27 cellular contexts compared by ENCODE assay signal in the genomic region with DNA sequence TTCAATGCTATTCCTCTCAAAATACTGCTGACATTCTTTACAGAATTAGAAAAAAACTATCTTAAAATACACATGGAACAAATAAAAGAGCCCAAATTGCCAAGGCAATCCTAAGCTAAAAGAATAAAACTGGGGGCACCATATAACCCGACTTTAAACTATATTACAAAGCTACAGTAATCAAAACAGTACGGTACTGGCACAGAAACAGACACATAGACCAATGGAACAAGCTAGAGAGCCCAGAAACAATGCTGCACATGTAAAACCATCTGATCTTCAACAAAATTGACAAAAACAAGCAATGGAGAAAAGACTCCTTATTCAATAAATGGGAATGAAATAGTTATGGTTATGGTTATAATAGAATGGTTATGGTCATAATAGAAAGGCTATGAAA.
DNase-seq lines count a peak whose midpoint lies in the region; ATAC-seq, FAIRE-seq and TF ChIP-seq lines count a peak whose summit lies in the region.
"Had no signal": no experiment of that assay in that cellular context is flagged by ENCODE, and none has a peak within 500 bp of the region (broad histone marks: within the 10 kb centered on the region; RNA-seq: fewer than 3 reads in every experiment).

No MANE protein-coding gene starts in this region.

- TF ChIP-seq CTCF in astrocyte (IDR thresholded peaks at IDR 0.05; ENCODE audit: insufficient read depth, low read depth, low read length) (no peak), H1 (IDR thresholded peaks at IDR 0.05; ENCODE audit: control extremely low read depth in 1 of 3, insufficient read depth in 1 of 3, low read depth in 1 of 3, low read length in 3 of 3) (no peak), GM23338 (conservative IDR thresholded peaks at IDR 0.05; ENCODE audit: low read depth in 2 of 2) (no peak)

- H3K36me3 Mint-ChIP-seq in astrocyte (ENCODE audit: low read depth, unreplicated experiment) (no peaks in the 10 kb centered on the region), GM23338 (ENCODE audit: low read depth) (no peaks in the 10 kb centered on the region; the same call in 2 of the 3 replicates)
- H3K36me3 Mint-ChIP-seq: CD8-positive, alpha-beta T cell had no signal

- no peak overlapping the region for H2BK20ac ChIP-seq in H1 (ENCODE audit: low read length)

- H3K36me3 ChIP-seq in BLaER1 = no peaks in the 10 kb centered on the region
- no peaks in the 10 kb centered on the region for H3K36me3 ChIP-seq in astrocyte (ENCODE audit: insufficient read depth, low read length)
- H3K36me3 ChIP-seq in H1 (ENCODE audit: control insufficient read depth in 2 of 4, insufficient read depth in 4 of 4, low read length in 3 of 4) = no peaks in the 10 kb centered on the region
- no peaks in the 10 kb centered on the region for H3K36me3 ChIP-seq in GM23338 (ENCODE audit: insufficient read depth)
- H3K36me3 ChIP-seq: BE2C; BLaER1 treated with 17β-estradiol and CSF1 and Interleukin-3, amounts not matched to agents 10 nM and 100 nM had no signal

- H4K20me1 ChIP-seq in BLaER1 (no peaks in the 10 kb centered on the region), astrocyte (ENCODE audit: insufficient read depth, low read length) (no peaks in the 10 kb centered on the region), H1 (replicated peaks in 1 of 2; ENCODE audit: control insufficient read depth in 1 of 2, insufficient read depth in 2 of 2, low read length in 2 of 2) (no peaks in the 10 kb centered on the region), GM23338 (replicated peaks; ENCODE audit: insufficient read depth) (no peaks in the 10 kb centered on the region)
- H4K20me1 ChIP-seq: BLaER1 treated with 17β-estradiol and CSF1 and Interleukin-3, amounts not matched to agents 10 nM and 100 nM had no signal

- H3K27me3 ChIP-seq in BLaER1 (no peaks in the 10 kb centered on the region), astrocyte (ENCODE audit: insufficient read depth, low read length) (no peaks in the 10 kb centered on the region), H1 (replicated peaks in 1 of 4; ENCODE audit: control insufficient read depth in 3 of 4, extremely low read depth in 1 of 4, insufficient read depth in 3 of 4, low read length in 3 of 4) (no peaks in the 10 kb centered on the region), GM23338 (ENCODE audit: insufficient read depth) (no peaks in the 10 kb centered on the region)
- H3K27me3 ChIP-seq: BE2C; BLaER1 treated with 17β-estradiol and CSF1 and Interleukin-3, amounts not matched to agents 10 nM and 100 nM had no signal

- no peak overlapping the region for H2BK5ac ChIP-seq in H1 (ENCODE audit: low read depth, low read length)

- no peak overlapping the region for H3K18ac ChIP-seq in H1 (ENCODE audit: extremely low read depth, low read length)

- H3K23ac ChIP-seq in H1 (ENCODE audit: insufficient read length) = no peak overlapping the region

- H3K4ac ChIP-seq in H1 (replicated peaks; ENCODE audit: insufficient read length, low read depth, low read length) = no peak overlapping the region

- POLR2A ChIA-PET in H1 (lab: Charles Lee; ENCODE audit: partially characterized antibody) = no interaction called here

- H3K56ac ChIP-seq in H1 (replicated peaks; ENCODE audit: insufficient read length, low read depth, low read length) = no peak overlapping the region

- no peak for TF ChIP-seq POLR2A in H1 (IDR thresholded peaks at IDR 0.05; ENCODE audit: control extremely low read depth in 1 of 2, low read depth in 2 of 2, low read length in 2 of 2)

- no peak for TF ChIP-seq RAD21 in H1 (IDR thresholded peaks at IDR 0.05 in 1 of 2, conservative IDR thresholded peaks at IDR 0.05 in 1 of 2; ENCODE audit: low read depth in 2 of 2, low read length in 2 of 2)

- H3K9me3 Mint-ChIP-seq in astrocyte (ENCODE audit: unreplicated experiment) = peaks cover 3% of the 10 kb centered on the region
- peaks cover 16% of the 10 kb centered on the region; the same call in 2 of the 3 replicates for H3K9me3 Mint-ChIP-seq in GM23338
- H3K9me3 Mint-ChIP-seq: CD4-positive, alpha-beta T cell; CD8-positive, alpha-beta T cell had no signal

- no peak overlapping the region for H3K14ac ChIP-seq in H1 (ENCODE audit: insufficient read length)

- H3K4me3 ChIP-seq in BLaER1 (peak overlapping the region; percentile 8; the same call in 1 of the 2 replicates), astrocyte (ENCODE audit: insufficient read depth, low read depth, low read length) (no peak overlapping the region), H1 (ENCODE audit: extremely low read depth in 1 of 4, insufficient read depth in 2 of 4, low read depth in 3 of 4, low read length in 4 of 4) (no peak overlapping the region), GM23338 (no peak overlapping the region)
- H3K4me3 ChIP-seq: GM12878 had no signal

- no peaks in the 10 kb centered on the region for H3F3A ChIP-seq in GM23338 (replicated peaks; ENCODE audit: low read depth)

- H3K23me2 ChIP-seq in H1 (ENCODE audit: low read depth, low read length) = no peaks in the 10 kb centered on the region

- no peak overlapping the region for H2AFZ ChIP-seq in astrocyte (ENCODE audit: low read depth, low read length)
- H2AFZ ChIP-seq in H1 (ENCODE audit: low read length) = no peak overlapping the region
- no peak overlapping the region for H2AFZ ChIP-seq in GM23338

- H3K79me2 ChIP-seq in astrocyte (ENCODE audit: insufficient read depth, low read length) (no peaks in the 10 kb centered on the region), H1 (ENCODE audit: control insufficient read depth in 1 of 2, insufficient read depth in 2 of 2, low read length in 2 of 2) (no peaks in the 10 kb centered on the region), GM23338 (replicated peaks; ENCODE audit: insufficient read depth) (no peaks in the 10 kb centered on the region)

- H3K4me2 ChIP-seq in BLaER1 (no peak overlapping the region), astrocyte (ENCODE audit: low read length) (no peak overlapping the region), H1 (ENCODE audit: insufficient read depth in 1 of 2, low read depth in 2 of 2, low read length in 2 of 2) (no peak overlapping the region), GM23338 (no peak overlapping the region)

- H3K27ac Mint-ChIP-seq in astrocyte (ENCODE audit: unreplicated experiment) = no peak overlapping the region
- no peak overlapping the region for H3K27ac Mint-ChIP-seq in GM23338
- H3K27ac Mint-ChIP-seq: CD4-positive, alpha-beta T cell; CD8-positive, alpha-beta T cell had no signal

- H3K4me1 ChIP-seq in BLaER1 (peaks cover 36% of the 10 kb centered on the region), astrocyte (ENCODE audit: insufficient read depth, low read length) (no peaks in the 10 kb centered on the region), H1 (replicated peaks in 1 of 4; ENCODE audit: control insufficient read depth in 3 of 4, insufficient read depth in 4 of 4, low read length in 3 of 4) (no peaks in the 10 kb centered on the region), GM23338 (ENCODE audit: insufficient read depth) (no peaks in the 10 kb centered on the region)
- H3K4me1 ChIP-seq: BE2C, Caco-2 had no signal

- ATAC-seq in GM23338 (no peak), HG03520 (IDR thresholded peaks at IDR 0.05; ENCODE audit: unreplicated experiment) (no peak)
- ATAC-seq: CD8-positive, alpha-beta T cell; GM12878 had no signal

- H2BK12ac ChIP-seq in H1 (ENCODE audit: low read depth, low read length) = no peak overlapping the region

- H3K4me3 Mint-ChIP-seq in astrocyte (ENCODE audit: unreplicated experiment) (no peak overlapping the region), GM23338 (no peak overlapping the region)
- H3K4me3 Mint-ChIP-seq: CD4-positive, alpha-beta T cell; CD8-positive, alpha-beta T cell had no signal

- H3K9me3 ChIP-seq in BLaER1 (peaks cover 37% of the 10 kb centered on the region), astrocyte (ENCODE audit: insufficient read depth, low read depth, low read length) (no peaks in the 10 kb centered on the region), H1 (ENCODE audit: insufficient read depth in 2 of 2, low read depth in 1 of 2, low read length in 1 of 2) (no peaks in the 10 kb centered on the region)
- H3K9me3 ChIP-seq: BE2C, Caco-2 had no signal

- WGBS in H1 (ENCODE audit: extremely low coverage in 1 of 2, insufficient coverage in 1 of 2, insufficient read length in 1 of 2, insufficient replicate concordance in 2 of 2, low coverage in 1 of 2, low lambda C conversion rate in 2 of 2, missing lambda C conversion rate in 1 of 2), 2 experiments = 75% methylated on average over 2 of the region's 2 CpGs; no CpG with 5 or more reads in 1 of the 2 experiments

- H3K9ac ChIP-seq in BLaER1 = no peak overlapping the region
- no peak overlapping the region for H3K9ac ChIP-seq in astrocyte (ENCODE audit: low read length)
- no peak overlapping the region for H3K9ac ChIP-seq in H1 (replicated peaks in 1 of 4; ENCODE audit: extremely low read depth in 1 of 4, low read depth in 3 of 4, low read length in 3 of 4)
- H3K9ac ChIP-seq: BLaER1 treated with 17β-estradiol and CSF1 and Interleukin-3, amounts not matched to agents 10 nM and 100 nM had no signal

- FAIRE-seq in GM19239 (lab: Jason Lieb, UNC) (peak; percentile 37), astrocyte (lab: Jason Lieb, UNC) (peak; percentile 95), H1 (lab: Jason Lieb, UNC) (peak; percentile 45)
- FAIRE-seq: A204.1, GM12878, GM12892, GM18507 had no signal

- DNase-seq in GM19239 (ENCODE audit: insufficient read length, low spot score) (no peak), astrocyte (ENCODE audit: low read depth) (no peak), H1 (ENCODE audit: low read depth in 1 of 2, low spot score in 2 of 2) (no peak), ACHN (no peak), GM23338 (ENCODE audit: low spot score) (no peak), NCI-H2081 (lab: John Stamatoyannopoulos, UW) (no peak)
- DNase-seq: 8988T; BE2C; Caco-2; Calu3; CD4-positive, alpha-beta T cell; CD8-positive, alpha-beta T cell; DMS 273 treated with DMSO at 0.1 percent for 48 hours; DMS153; DMS53; DMS79; DND-41; EL; GDM1 had no signal

- H3K27me3 Mint-ChIP-seq in astrocyte (ENCODE audit: low read depth, unreplicated experiment) = no peaks in the 10 kb centered on the region
- no peaks in the 10 kb centered on the region for H3K27me3 Mint-ChIP-seq in GM23338 (ENCODE audit: insufficient read depth, low read depth, poor library complexity)
- H3K27me3 Mint-ChIP-seq: CD4-positive, alpha-beta T cell had no signal

- no peak overlapping the region for H3K27ac ChIP-seq in BLaER1
- no peak overlapping the region for H3K27ac ChIP-seq in astrocyte (ENCODE audit: low read depth, low read length)
- H3K27ac ChIP-seq in H1 (ENCODE audit: low read depth, low read length) = no peak overlapping the region
- H3K27ac ChIP-seq in GM23338 (ENCODE audit: low read depth) = no peak overlapping the region
- H3K27ac ChIP-seq: BLaER1 treated with 17β-estradiol and CSF1 and Interleukin-3, amounts not matched to agents 10 nM and 100 nM; C4-2B had no signal

- H4K5ac ChIP-seq in H1 (ENCODE audit: insufficient read length, low read depth, low read length) = no peak overlapping the region

- CTCF ChIA-PET in H1 (lab: Charles Lee; ENCODE audit: partially characterized antibody) = no interaction called here

- no peak overlapping the region for H2BK15ac ChIP-seq in H1 (ENCODE audit: low read length)

- no peaks in the 10 kb centered on the region for H3K79me1 ChIP-seq in H1 (ENCODE audit: low read depth, low read length)

- H4K91ac ChIP-seq in H1 (replicated peaks; ENCODE audit: insufficient read length, low read length) = no peak overlapping the region

- peaks cover 7% of the 10 kb centered on the region for H3K4me1 Mint-ChIP-seq in astrocyte (ENCODE audit: low read depth, unreplicated experiment)
- H3K4me1 Mint-ChIP-seq in GM23338 = no peaks in the 10 kb centered on the region

- H2BK120ac ChIP-seq in H1 (replicated peaks; ENCODE audit: low read depth, low read length) = no peak overlapping the region

- H4K8ac ChIP-seq in H1 (ENCODE audit: extremely low read depth, insufficient read depth, low read length) = no peak overlapping the region

- no peaks in the 10 kb centered on the region for H3K9me2 ChIP-seq in GM23338 (ENCODE audit: insufficient read depth)

- TF ChIP-seq EP300 in H1 (IDR thresholded peaks at IDR 0.05; ENCODE audit: borderline replicate concordance in 1 of 2, low read depth in 2 of 2, low read length in 2 of 2) = no peak

- H2AK5ac ChIP-seq in H1 (ENCODE audit: low read depth, low read length) = no peak overlapping the region

- in situ Hi-C loops in ACHN (cut with HindIII; ENCODE audit: low pct_ligation_motif_present, low pct_unique_long_range_greater_than_20kb, low sequenced_read_pairs) = no loop called here
